In genomic region chr5:150284311-150284710, GRCh38 we compare ENCODE assay signal across 15 cellular contexts. TPM values are rescaled to one million over a fixed set of nuclear protein-coding genes. Genes with fewer than 3 reads are reported as not detected.
"Had no signal": no experiment of that assay in that cellular context is flagged by ENCODE, and none has a peak within 500 bp of the region (broad histone marks: within the 10 kb centered on the region; RNA-seq: fewer than 3 reads in every experiment).

No MANE protein-coding gene starts in this region.

- ATAC-seq: body of pancreas; gastroesophageal sphincter; left lobe of liver; naive thymus-derived CD8-positive, alpha-beta T cell; psoas muscle; sciatic nerve; stimulated activated naive CD8-positive, alpha-beta T cell treated with anti-CD3 and anti-CD28 coated beads, Interleukin-15, amount 100 ng/mL, for 72 hours had no signal

- H3K27me3 ChIP-seq: body of pancreas, gastroesophageal sphincter had no signal

- DNase-seq: activated CD4-positive, alpha-beta T cell treated with anti-CD3 and anti-CD28 coated beads, Interleukin-2, amount 10 ng/mL, durations not matched to agents 7 days and 5 days; activated CD4-positive, CD25-positive, alpha-beta regulatory T cell; activated CD8-positive, alpha-beta memory T cell treated with anti-CD3 and anti-CD28 coated beads, Interleukin-2, amount 50 U/mL, for 48 hours; activated gamma-delta T cell treated with Interleukin-2 at 50 U/mL for 16 hours; amniotic stem cell; body of pancreas; naive thymus-derived CD8-positive, alpha-beta T cell; psoas muscle; stimulated activated naive CD8-positive, alpha-beta T cell treated with anti-CD3 and anti-CD28 coated beads, Interleukin-15, amount 100 ng/mL, for 72 hours; SW 1271 had no signal

- H3K9me3 ChIP-seq: body of pancreas, gastroesophageal sphincter, psoas muscle, thoracic aorta had no signal

- H3K4me1 ChIP-seq: body of pancreas, gastroesophageal sphincter, psoas muscle had no signal

- H3K27ac ChIP-seq: body of pancreas, gastroesophageal sphincter, psoas muscle, thoracic aorta had no signal

- H3K4me3 ChIP-seq: body of pancreas, gastroesophageal sphincter, psoas muscle, thoracic aorta had no signal

- H3K36me3 ChIP-seq: gastroesophageal sphincter, thoracic aorta had no signal

RNA-seq across cellular contexts. Expression of gene CAMK2A, which starts 5.3 kb away (rescaled TPM):
- total RNA-seq: activated CD4-positive, alpha-beta T cell treated with anti-CD3 and anti-CD28 coated beads, Interleukin-2, amount 10 ng/mL, durations not matched to agents 7 days and 5 days; epithelial cell of proximal tubule; left lobe of liver; naive thymus-derived CD8-positive, alpha-beta T cell had no signal
- polyA plus RNA-seq: naive thymus-derived CD8-positive, alpha-beta T cell had no signal

RNA-seq across cellular contexts. Expression of gene ARSI, which starts 18.4 kb away (rescaled TPM):
- total RNA-seq: activated CD4-positive, alpha-beta T cell treated with anti-CD3 and anti-CD28 coated beads, Interleukin-2, amount 10 ng/mL, durations not matched to agents 7 days and 5 days; naive thymus-derived CD8-positive, alpha-beta T cell had no signal
- polyA plus RNA-seq: naive thymus-derived CD8-positive, alpha-beta T cell; psoas muscle had no signal
